24 cellular contexts compared by ENCODE assay signal in genomic region chr13:34570954-34571353, GRCh38.
"Had no signal": no experiment of that assay in that cellular context is flagged by ENCODE, and none has a peak within 500 bp of the region (broad histone marks: within the 10 kb centered on the region; RNA-seq: fewer than 3 reads in every experiment).

No MANE protein-coding gene starts in this region.

- ATAC-seq: activated CD8-positive, alpha-beta memory T cell treated with anti-CD3 and anti-CD28 coated beads, Interleukin-2, amount 10 ng/mL, durations not matched to agents 7 days and 5 days; activated naive CD4-positive, alpha-beta T cell treated with anti-CD3 and anti-CD28 coated beads, Interleukin-2, amount 50 U/mL, for 72 hours; activated naive CD8-positive, alpha-beta T cell treated with anti-CD3 and anti-CD28 coated beads, Interleukin-2, amount 50 U/mL, for 24 hours; Panc1; Right ventricle myocardium inferior; WTC11 had no signal

- H3K36me3 Mint-ChIP-seq: activated CD8-positive, alpha-beta memory T cell treated with anti-CD3 and anti-CD28 coated beads, Interleukin-2, amount 10 ng/mL, durations not matched to agents 7 days and 5 days; WTC11 had no signal

- H3K4me3 ChIP-seq: SK-N-MC had no signal

- H3K9me3 Mint-ChIP-seq: activated CD4-positive, alpha-beta T cell treated with anti-CD3 and anti-CD28 coated beads, Interleukin-2, amount 10 ng/mL, durations not matched to agents 24 days and 14 days; activated T-helper 1 cell treated with anti-CD3 and anti-CD28 coated beads, Interleukin-12 subunit alpha, Interleukin-12 subunit beta, Interleukin-2, Interleukin-4 antibody, amounts not matched to agents 30 ng/mL and 10 ng/mL and 1 ng/mL, durations not matched to agents 14 hours and 24 hours and 36 hours; WTC11 had no signal

- H3K27me3 Mint-ChIP-seq: activated CD4-positive, alpha-beta T cell treated with anti-CD3 and anti-CD28 coated beads, Interleukin-2, amount 10 ng/mL, durations not matched to agents 24 days and 14 days; activated CD8-positive, alpha-beta memory T cell treated with anti-CD3 and anti-CD28 coated beads, Interleukin-2, amount 10 ng/mL, durations not matched to agents 7 days and 5 days; activated naive CD8-positive, alpha-beta T cell treated with anti-CD3 and anti-CD28 coated beads, Interleukin-2, amount 50 U/mL, for 24 hours; activated T-cell treated with anti-CD3 and anti-CD28 coated beads, Interleukin-2, amount 50 U/mL, for 24 hours had no signal

- H3K4me3 Mint-ChIP-seq: activated CD4-positive, alpha-beta T cell treated with anti-CD3 and anti-CD28 coated beads, Interleukin-2, amount 10 ng/mL, durations not matched to agents 24 days and 14 days; activated CD8-positive, alpha-beta memory T cell treated with anti-CD3 and anti-CD28 coated beads, Interleukin-2, amount 10 ng/mL, durations not matched to agents 7 days and 5 days; activated naive CD8-positive, alpha-beta T cell treated with anti-CD3 and anti-CD28 coated beads, Interleukin-2, amount 50 U/mL, for 24 hours; activated T-cell treated with anti-CD3 and anti-CD28 coated beads, Interleukin-2, amount 50 U/mL, for 24 hours; activated T-helper 1 cell treated with anti-CD3 and anti-CD28 coated beads, Interleukin-12 subunit alpha, Interleukin-12 subunit beta, Interleukin-2, Interleukin-4 antibody, amounts not matched to agents 30 ng/mL and 10 ng/mL and 1 ng/mL, durations not matched to agents 14 hours and 24 hours and 36 hours; T-helper 1 cell treated with Interleukin-12 subunit alpha and Interleukin-12 subunit beta and Interleukin-4 antibody, amounts not matched to agents 30 μg/mL and 1 μg/mL, for 36 hours; WTC11 had no signal

- H3K4me1 Mint-ChIP-seq: activated CD4-positive, alpha-beta T cell treated with anti-CD3 and anti-CD28 coated beads, Interleukin-2, amount 10 ng/mL, durations not matched to agents 24 days and 14 days; activated CD8-positive, alpha-beta memory T cell treated with anti-CD3 and anti-CD28 coated beads, Interleukin-2, amount 10 ng/mL, durations not matched to agents 7 days and 5 days; activated naive CD8-positive, alpha-beta T cell treated with anti-CD3 and anti-CD28 coated beads, Interleukin-2, amount 50 U/mL, for 24 hours; WTC11 had no signal

- H3K27ac ChIP-seq: SK-N-MC had no signal

- DNase-seq: activated CD4-positive, alpha-beta T cell treated with anti-CD3 and anti-CD28 coated beads for 1 hour; activated CD4-positive, alpha-beta T cell treated with anti-CD3 and anti-CD28 coated beads, Interleukin-2, amount 10 ng/mL, durations not matched to agents 24 days and 14 days; activated CD4-positive, alpha-beta T cell treated with anti-CD3 and anti-CD28 coated beads, Interleukin-2, amount 50 U/mL, for 48 hours; activated CD8-positive, alpha-beta memory T cell treated with anti-CD3 and anti-CD28 coated beads, Interleukin-2, amount 10 ng/mL, durations not matched to agents 7 days and 5 days; activated effector memory CD4-positive, alpha-beta T cell treated with Interleukin-2 at 50 U/mL for 16 hours; activated naive CD4-positive, alpha-beta T cell; activated naive CD8-positive, alpha-beta T cell treated with anti-CD3 and anti-CD28 coated beads, Interleukin-2, amount 50 U/mL, for 24 hours; activated T-cell treated with anti-CD3 and anti-CD28 coated beads, Interleukin-2, amount 50 U/mL, for 24 hours; amygdala; cerebellar nuclear complex; IMR-90; Kasumi-1; KBM-7; NCI-H1105 treated with DMSO at 0.1 percent for 48 hours; NCI-H146; NCI-H1930; RPMI8226 had no signal

- H3K27ac Mint-ChIP-seq: activated CD4-positive, alpha-beta T cell treated with anti-CD3 and anti-CD28 coated beads, Interleukin-2, amount 10 ng/mL, durations not matched to agents 24 days and 14 days; activated CD8-positive, alpha-beta memory T cell treated with anti-CD3 and anti-CD28 coated beads, Interleukin-2, amount 10 ng/mL, durations not matched to agents 7 days and 5 days; activated naive CD4-positive, alpha-beta T cell treated with anti-CD3 and anti-CD28 coated beads, Interleukin-2, amount 50 U/mL, for 72 hours; activated naive CD8-positive, alpha-beta T cell treated with anti-CD3 and anti-CD28 coated beads, Interleukin-2, amount 50 U/mL, for 24 hours; activated T-cell treated with anti-CD3 and anti-CD28 coated beads, Interleukin-2, amount 50 U/mL, for 24 hours; activated T-helper 1 cell treated with anti-CD3 and anti-CD28 coated beads, Interleukin-12 subunit alpha, Interleukin-12 subunit beta, Interleukin-2, Interleukin-4 antibody, amounts not matched to agents 30 ng/mL and 10 ng/mL and 1 ng/mL, durations not matched to agents 14 hours and 24 hours and 36 hours; T-helper 1 cell treated with Interleukin-12 subunit alpha and Interleukin-12 subunit beta and Interleukin-4 antibody, amounts not matched to agents 30 μg/mL and 1 μg/mL, for 36 hours; WTC11 had no signal
